ENCODE assay signal across 14 cellular contexts in the genomic region with DNA sequence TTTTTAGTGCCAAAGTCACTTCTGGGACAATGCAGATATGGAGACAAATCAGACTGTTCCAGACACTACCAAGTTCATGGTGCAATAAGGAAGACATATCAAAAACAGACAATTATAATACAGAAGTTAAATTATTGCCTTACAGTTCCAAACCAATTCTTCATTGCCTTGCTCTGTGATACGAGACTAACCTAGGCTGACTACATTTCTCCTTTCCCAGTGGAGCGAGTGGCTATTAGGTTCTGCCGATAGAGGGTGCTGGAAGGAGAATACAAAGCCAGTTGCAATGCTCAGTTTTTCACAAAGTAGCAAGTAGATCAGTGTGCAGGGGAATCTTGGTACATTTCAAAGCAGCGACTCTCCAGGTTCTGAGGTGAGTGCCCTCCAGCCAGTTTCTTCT.
DNase-seq lines count a peak whose midpoint lies in the region; ATAC-seq and TF ChIP-seq lines count a peak whose summit lies in the region.
"Had no signal": no experiment of that assay in that cellular context is flagged by ENCODE, and none has a peak within 500 bp of the region (broad histone marks: within the 10 kb centered on the region; RNA-seq: fewer than 3 reads in every experiment).

No MANE protein-coding gene starts in this region.

- no peaks in the 10 kb centered on the region for H3K27me3 ChIP-seq in right atrium auricular region
- H3K27me3 ChIP-seq: stomach had no signal

- no peak overlapping the region for H3K4me3 Mint-ChIP-seq in WTC11
- H3K4me3 Mint-ChIP-seq in type B pancreatic cell, result no peak overlapping the region

- ATAC-seq in Right ventricle myocardium superior (ENCODE audit: poor library complexity) (peak; percentile 46), WTC11 (peak; percentile 79), GM21529 (IDR thresholded peaks at IDR 0.05; ENCODE audit: unreplicated experiment) (no peak)
- ATAC-seq: left cardiac atrium had no signal

- H3K4me1 Mint-ChIP-seq in WTC11 (peaks cover 79% of the 10 kb centered on the region), type B pancreatic cell (ENCODE audit: unreplicated experiment) (peaks cover 39% of the 10 kb centered on the region)

- H3K27me3 Mint-ChIP-seq in WTC11 (ENCODE audit: low read depth) (no peaks in the 10 kb centered on the region), type B pancreatic cell (no peaks in the 10 kb centered on the region)
- H3K27me3 Mint-ChIP-seq: IgD-negative memory B cell had no signal

- peaks cover 1% of the 10 kb centered on the region for H3K9me3 Mint-ChIP-seq in WTC11
- no peaks in the 10 kb centered on the region for H3K9me3 Mint-ChIP-seq in type B pancreatic cell
- H3K9me3 Mint-ChIP-seq: IgD-negative memory B cell had no signal

- DNase-seq in Right ventricle myocardium superior (no peak), right atrium auricular region (ENCODE audit: low spot score) (no peak), WTC11 (ENCODE audit: low spot score) (peak; percentile 47), iPS DF 19.7 (ENCODE audit: low read depth, low spot score) (peak; percentile 35), type B pancreatic cell (ENCODE audit: extremely low spot score, unreplicated experiment) (no peak), NCI-H128 (lab: John Stamatoyannopoulos, UW; ENCODE audit: unreplicated experiment) (no peak), DMS79 treated with DMSO at 0.1 percent for 48 hours (lab: John Stamatoyannopoulos, UW) (no peak)
- DNase-seq: left cardiac atrium; NCI-H2171; stimulated activated CD4-positive, alpha-beta T cell treated with anti-CD3 and anti-CD28 coated beads, Interleukin-4, amount 100 ng/mL, for 24 hours; stomach had no signal

- intact Hi-C loops in Right ventricle myocardium superior (cut with DNase I), result no loop called here

- no peaks in the 10 kb centered on the region for H3K9me3 ChIP-seq in right atrium auricular region
- H3K9me3 ChIP-seq: stomach had no signal

- no peak overlapping the region for H3K27ac ChIP-seq in right atrium auricular region
- H3K27ac ChIP-seq: parathyroid adenoma, stomach had no signal

- peak overlapping the region; percentile 60 for H3K27ac Mint-ChIP-seq in WTC11
- no peak overlapping the region for H3K27ac Mint-ChIP-seq in type B pancreatic cell
- H3K27ac Mint-ChIP-seq: IgD-negative memory B cell had no signal

- TF ChIP-seq CTCF in right atrium auricular region (IDR thresholded peaks at IDR 0.05), result no peak
- TF ChIP-seq CTCF in WTC11 (IDR thresholded peaks at IDR 0.05), result no peak
- peak; percentile 45 for TF ChIP-seq CTCF in type B pancreatic cell (conservative IDR thresholded peaks at IDR 0.05)

- no peak overlapping the region for H3K4me3 ChIP-seq in right atrium auricular region
- H3K4me3 ChIP-seq: stomach had no signal

- no peaks in the 10 kb centered on the region for H3K36me3 ChIP-seq in right atrium auricular region
- H3K36me3 ChIP-seq: stomach had no signal

- peaks cover 1% of the 10 kb centered on the region for H3K36me3 Mint-ChIP-seq in WTC11
- peaks cover 3% of the 10 kb centered on the region for H3K36me3 Mint-ChIP-seq in type B pancreatic cell

- POLR2A ChIA-PET in WTC11 (lab: Charles Lee), result no interaction called here

- CTCF ChIA-PET in WTC11 (lab: Charles Lee), result interaction anchor here (0.6 to 3.0 kb wide), 12 partner anchors 9 to 131 kb away, joined by 3 to 15 read pairs (median 3); no protein-coding TSS in a partner anchor

- H3K4me1 ChIP-seq in right atrium auricular region, result peaks cover 0 to 29% of the 10 kb centered on the region in 2 donors
- H3K4me1 ChIP-seq: parathyroid adenoma had no signal

TF ChIP-seq in WTC11, 78 proteins besides CTCF, POLR2A, EP300 and RAD21:
- TF ChIP-seq SMAD3 (CRISPR knock-in tag; IDR thresholded peaks at IDR 0.05; ENCODE audit: borderline replicate concordance) (no peak), EMX1 (CRISPR knock-in tag; IDR thresholded peaks at IDR 0.05) (no peak), NFATC4 (CRISPR knock-in tag; IDR thresholded peaks at IDR 0.05) (no peak)

Comparison
In these comparisons a context has a peak if more than half of its experiments do, and no peak if none do; other contexts are left out.
1. DNase-seq: peak in WTC11 (single experiment) and iPS DF 19.7 (single experiment); none in Right ventricle myocardium superior (single experiment), right atrium auricular region (single experiment), type B pancreatic cell (single experiment), NCI-H128 (single experiment) and DMS79 treated with DMSO at 0.1 percent for 48 hours (single experiment).